11 cellular contexts compared by ENCODE assay signal in genomic region chr9:12426198-12426864, GRCh38.
A peak's percentile ranks its signal among the peaks of the same experiment; 100 is the strongest.
DNase-seq lines count a peak whose midpoint lies in the region; ATAC-seq and TF ChIP-seq lines count a peak whose summit lies in the region.
"Had no signal": no experiment of that assay in that cellular context is flagged by ENCODE, and none has a peak within 500 bp of the region (broad histone marks: within the 10 kb centered on the region; RNA-seq: fewer than 3 reads in every experiment).

No MANE protein-coding gene starts in this region.

- no peak overlapping the region for H3K27ac ChIP-seq in WERI-Rb-1
- H3K27ac ChIP-seq in CD4-positive, alpha-beta T cell (ENCODE audit: low read depth, low read length): no peak overlapping the region

- CTCF ChIA-PET in activated CD4-positive, alpha-beta memory T cell treated with anti-CD3 and anti-CD28 coated beads, Interleukin-2, amount 10 ng/mL, durations not matched to agents 7 days and 5 days (lab: Charles Lee): no interaction called here
- CTCF ChIA-PET in CD4-positive, alpha-beta T cell (lab: Charles Lee): no interaction called here

- no peaks in the 10 kb centered on the region for H3K36me3 Mint-ChIP-seq in activated CD4-positive, alpha-beta memory T cell treated with anti-CD3 and anti-CD28 coated beads, Interleukin-2, amount 10 ng/mL, durations not matched to agents 7 days and 5 days (ENCODE audit: low read depth)
- no peaks in the 10 kb centered on the region for H3K36me3 Mint-ChIP-seq in CD4-positive, alpha-beta T cell (ENCODE audit: low read depth)
- no peaks in the 10 kb centered on the region for H3K36me3 Mint-ChIP-seq in stimulated activated memory B cell treated with anti-CD40 and anti-IgM and Interleukin-4, amounts not matched to agents 10 μg/mL and 1 μg/mL and 100 μg/mL, for 72 hours

- no peak for ATAC-seq in CD4-positive, alpha-beta T cell (ENCODE audit: poor library complexity)
- ATAC-seq in stimulated activated memory B cell treated with anti-CD40 and anti-IgM and Interleukin-4, amounts not matched to agents 10 μg/mL and 1 μg/mL and 100 μg/mL, for 72 hours: no peak
- ATAC-seq: effector memory CD8-positive, alpha-beta T cell had no signal

- POLR2A ChIA-PET in activated CD4-positive, alpha-beta memory T cell treated with anti-CD3 and anti-CD28 coated beads, Interleukin-2, amount 10 ng/mL, durations not matched to agents 7 days and 5 days (lab: Charles Lee): no interaction called here
- POLR2A ChIA-PET in CD4-positive, alpha-beta T cell (lab: Charles Lee): no interaction called here

- DNase-seq in DMS153 treated with DMSO at 0.1 percent for 48 hours (lab: John Stamatoyannopoulos, UW; ENCODE audit: unreplicated experiment) (peak; percentile 42), NCI-H1105 treated with DMSO at 0.1 percent for 48 hours (lab: John Stamatoyannopoulos, UW) (peak; percentile 78), WERI-Rb-1 (no peak), left kidney (ENCODE audit: low read depth, low spot score) (peak; percentile 65)
- DNase-seq in activated CD4-positive, CD25-positive, alpha-beta regulatory T cell (lab: John Stamatoyannopoulos, UW): no peak
- DNase-seq in activated CD4-positive, alpha-beta memory T cell treated with anti-CD3 and anti-CD28 coated beads, Interleukin-2, amount 10 ng/mL, durations not matched to agents 7 days and 5 days: no peak
- no peak for DNase-seq in CD4-positive, alpha-beta T cell
- DNase-seq: effector memory CD8-positive, alpha-beta T cell; SHP77; stimulated activated CD4-positive, alpha-beta T cell treated with anti-CD3 and anti-CD28 coated beads, Interleukin-4, amount 100 ng/mL, for 1 hour had no signal

- no peaks in the 10 kb centered on the region for H3K36me3 ChIP-seq in WERI-Rb-1

- H3K27me3 ChIP-seq in WERI-Rb-1 (ENCODE audit: insufficient read depth, low read depth, severe bottlenecking): no peaks in the 10 kb centered on the region
- H3K27me3 ChIP-seq in CD4-positive, alpha-beta T cell (ENCODE audit: control insufficient read depth, insufficient read depth, low read length): no peaks in the 10 kb centered on the region

- no peak overlapping the region for H3K4me3 ChIP-seq in WERI-Rb-1 (ENCODE audit: low read depth, low read length)

- peak; percentile 27; the same call in 1 of the 2 replicates for TF ChIP-seq CTCF in WERI-Rb-1 (IDR thresholded peaks at IDR 0.05; ENCODE audit: low read depth, low read length)
- TF ChIP-seq CTCF in CD4-positive, alpha-beta T cell (IDR thresholded peaks at IDR 0.05): no peak

- H3K4me3 Mint-ChIP-seq in activated CD4-positive, alpha-beta memory T cell treated with anti-CD3 and anti-CD28 coated beads, Interleukin-2, amount 10 ng/mL, durations not matched to agents 7 days and 5 days: no peak overlapping the region
- no peak overlapping the region for H3K4me3 Mint-ChIP-seq in CD4-positive, alpha-beta T cell
- no peak overlapping the region for H3K4me3 Mint-ChIP-seq in stimulated activated memory B cell treated with anti-CD40 and anti-IgM and Interleukin-4, amounts not matched to agents 10 μg/mL and 1 μg/mL and 100 μg/mL, for 72 hours
- H3K4me3 Mint-ChIP-seq: effector memory CD8-positive, alpha-beta T cell had no signal

- no peak overlapping the region for H3K27ac Mint-ChIP-seq in activated CD4-positive, alpha-beta memory T cell treated with anti-CD3 and anti-CD28 coated beads, Interleukin-2, amount 10 ng/mL, durations not matched to agents 7 days and 5 days
- no peak overlapping the region for H3K27ac Mint-ChIP-seq in CD4-positive, alpha-beta T cell
- H3K27ac Mint-ChIP-seq in stimulated activated memory B cell treated with anti-CD40 and anti-IgM and Interleukin-4, amounts not matched to agents 10 μg/mL and 1 μg/mL and 100 μg/mL, for 72 hours: no peak overlapping the region
- H3K27ac Mint-ChIP-seq: effector memory CD8-positive, alpha-beta T cell had no signal

- H3K9me3 Mint-ChIP-seq in activated CD4-positive, alpha-beta memory T cell treated with anti-CD3 and anti-CD28 coated beads, Interleukin-2, amount 10 ng/mL, durations not matched to agents 7 days and 5 days: peaks cover 5% of the 10 kb centered on the region
- peaks cover 10% of the 10 kb centered on the region for H3K9me3 Mint-ChIP-seq in CD4-positive, alpha-beta T cell
- peaks cover 8% of the 10 kb centered on the region for H3K9me3 Mint-ChIP-seq in stimulated activated memory B cell treated with anti-CD40 and anti-IgM and Interleukin-4, amounts not matched to agents 10 μg/mL and 1 μg/mL and 100 μg/mL, for 72 hours

- intact Hi-C loops in CD4-positive, alpha-beta T cell (cut with DNase I, micrococcal nuclease): no loop called here

- no peaks in the 10 kb centered on the region for H3K4me1 Mint-ChIP-seq in activated CD4-positive, alpha-beta memory T cell treated with anti-CD3 and anti-CD28 coated beads, Interleukin-2, amount 10 ng/mL, durations not matched to agents 7 days and 5 days
- no peaks in the 10 kb centered on the region for H3K4me1 Mint-ChIP-seq in CD4-positive, alpha-beta T cell (ENCODE audit: low read depth)
- no peaks in the 10 kb centered on the region for H3K4me1 Mint-ChIP-seq in stimulated activated memory B cell treated with anti-CD40 and anti-IgM and Interleukin-4, amounts not matched to agents 10 μg/mL and 1 μg/mL and 100 μg/mL, for 72 hours

- H3K27me3 Mint-ChIP-seq in activated CD4-positive, alpha-beta memory T cell treated with anti-CD3 and anti-CD28 coated beads, Interleukin-2, amount 10 ng/mL, durations not matched to agents 7 days and 5 days: no peaks in the 10 kb centered on the region
- no peaks in the 10 kb centered on the region for H3K27me3 Mint-ChIP-seq in CD4-positive, alpha-beta T cell
- no peaks in the 10 kb centered on the region for H3K27me3 Mint-ChIP-seq in stimulated activated memory B cell treated with anti-CD40 and anti-IgM and Interleukin-4, amounts not matched to agents 10 μg/mL and 1 μg/mL and 100 μg/mL, for 72 hours
- H3K27me3 Mint-ChIP-seq: effector memory CD8-positive, alpha-beta T cell had no signal

- no peaks in the 10 kb centered on the region for H3K9me3 ChIP-seq in WERI-Rb-1 (ENCODE audit: severe bottlenecking)
- H3K9me3 ChIP-seq in CD4-positive, alpha-beta T cell (ENCODE audit: control insufficient read depth, low read length): no peaks in the 10 kb centered on the region

Comparison
In these comparisons a context has a peak if more than half of its experiments do, and no peak if none do; other contexts are left out.
1. DNase-seq: peak in DMS153 treated with DMSO at 0.1 percent for 48 hours (single experiment), NCI-H1105 treated with DMSO at 0.1 percent for 48 hours (single experiment) and left kidney (single experiment); none in WERI-Rb-1 (single experiment), activated CD4-positive, CD25-positive, alpha-beta regulatory T cell (0 of 4), activated CD4-positive, alpha-beta memory T cell treated with anti-CD3 and anti-CD28 coated beads, Interleukin-2, amount 10 ng/mL, durations not matched to agents 7 days and 5 days (single experiment) and CD4-positive, alpha-beta T cell (0 of 10).